1 cellular context compared by ENCODE assay signal in genomic region chr9:87494970-87495471, GRCh38.
TF ChIP-seq lines count a peak whose summit lies in the region.

No MANE protein-coding gene starts in this region.

TF ChIP-seq in K562, 482 proteins besides CTCF, POLR2A, EP300 and RAD21 (continued from another document and continues in another):
- TF ChIP-seq, protein P1, sequence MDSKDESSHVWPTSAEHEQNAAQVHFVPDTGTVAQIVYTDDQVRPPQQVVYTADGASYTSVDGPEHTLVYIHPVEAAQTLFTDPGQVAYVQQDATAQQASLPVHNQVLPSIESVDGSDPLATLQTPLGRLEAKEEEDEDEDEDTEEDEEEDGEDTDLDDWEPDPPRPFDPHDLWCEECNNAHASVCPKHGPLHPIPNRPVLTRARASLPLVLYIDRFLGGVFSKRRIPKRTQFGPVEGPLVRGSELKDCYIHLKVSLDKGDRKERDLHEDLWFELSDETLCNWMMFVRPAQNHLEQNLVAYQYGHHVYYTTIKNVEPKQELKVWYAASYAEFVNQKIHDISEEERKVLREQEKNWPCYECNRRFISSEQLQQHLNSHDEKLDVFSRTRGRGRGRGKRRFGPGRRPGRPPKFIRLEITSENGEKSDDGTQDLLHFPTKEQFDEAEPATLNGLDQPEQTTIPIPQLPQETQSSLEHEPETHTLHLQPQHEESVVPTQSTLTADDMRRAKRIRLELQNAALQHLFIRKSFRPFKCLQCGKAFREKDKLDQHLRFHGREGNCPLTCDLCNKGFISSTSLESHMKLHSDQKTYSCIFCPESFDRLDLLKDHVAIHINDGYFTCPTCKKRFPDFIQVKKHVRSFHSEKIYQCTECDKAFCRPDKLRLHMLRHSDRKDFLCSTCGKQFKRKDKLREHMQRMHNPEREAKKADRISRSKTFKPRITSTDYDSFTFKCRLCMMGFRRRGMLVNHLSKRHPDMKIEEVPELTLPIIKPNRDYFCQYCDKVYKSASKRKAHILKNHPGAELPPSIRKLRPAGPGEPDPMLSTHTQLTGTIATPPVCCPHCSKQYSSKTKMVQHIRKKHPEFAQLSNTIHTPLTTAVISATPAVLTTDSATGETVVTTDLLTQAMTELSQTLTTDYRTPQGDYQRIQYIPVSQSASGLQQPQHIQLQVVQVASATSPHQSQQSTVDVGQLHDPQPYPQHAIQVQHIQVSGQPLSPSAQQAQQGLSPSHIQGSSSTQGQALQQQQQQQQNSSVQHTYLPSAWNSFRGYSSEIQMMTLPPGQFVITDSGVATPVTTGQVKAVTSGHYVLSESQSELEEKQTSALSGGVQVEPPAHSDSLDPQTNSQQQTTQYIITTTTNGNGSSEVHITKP (IDR thresholded peaks at IDR 0.05; ENCODE audit: partially characterized antibody) = no peak
- no peak for TF ChIP-seq E2F1 (CRISPR knock-in tag; IDR thresholded peaks at IDR 0.05)
- no peak for TF ChIP-seq ZSCAN32 (CRISPR knock-in tag; IDR thresholded peaks at IDR 0.05)
- no peak for TF ChIP-seq CHD4 (IDR thresholded peaks at IDR 0.05; ENCODE audit: insufficient read depth, insufficient replicate concordance, low read depth, low read length, poor library complexity, severe bottlenecking)
- TF ChIP-seq, protein P2, sequence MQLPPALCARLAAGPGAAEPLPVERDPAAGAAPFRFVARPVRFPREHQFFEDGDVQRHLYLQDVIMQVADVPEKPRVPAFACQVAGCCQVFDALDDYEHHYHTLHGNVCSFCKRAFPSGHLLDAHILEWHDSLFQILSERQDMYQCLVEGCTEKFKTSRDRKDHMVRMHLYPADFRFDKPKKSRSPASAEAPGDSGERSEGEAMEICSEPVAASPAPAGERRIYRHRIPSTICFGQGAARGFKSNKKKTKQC (CRISPR knock-in tag; IDR thresholded peaks at IDR 0.05) = no peak
- TF ChIP-seq MCM7 (IDR thresholded peaks at IDR 0.05) = no peak
- TF ChIP-seq SUPT5H (IDR thresholded peaks at IDR 0.05) = no peak
- TF ChIP-seq ZNF668 (CRISPR knock-in tag; IDR thresholded peaks at IDR 0.05) = no peak
- no peak for TF ChIP-seq ZNF12 (CRISPR knock-in tag; IDR thresholded peaks at IDR 0.05)
- no peak for TF ChIP-seq ARID3A (IDR thresholded peaks at IDR 0.05; ENCODE audit: borderline replicate concordance, low read depth, low read length)
- no peak for TF ChIP-seq IFI16 (CRISPR knock-in tag; IDR thresholded peaks at IDR 0.05)
- no peak for TF ChIP-seq KLF1 (tag; IDR thresholded peaks at IDR 0.05)
- TF ChIP-seq, protein P3, sequence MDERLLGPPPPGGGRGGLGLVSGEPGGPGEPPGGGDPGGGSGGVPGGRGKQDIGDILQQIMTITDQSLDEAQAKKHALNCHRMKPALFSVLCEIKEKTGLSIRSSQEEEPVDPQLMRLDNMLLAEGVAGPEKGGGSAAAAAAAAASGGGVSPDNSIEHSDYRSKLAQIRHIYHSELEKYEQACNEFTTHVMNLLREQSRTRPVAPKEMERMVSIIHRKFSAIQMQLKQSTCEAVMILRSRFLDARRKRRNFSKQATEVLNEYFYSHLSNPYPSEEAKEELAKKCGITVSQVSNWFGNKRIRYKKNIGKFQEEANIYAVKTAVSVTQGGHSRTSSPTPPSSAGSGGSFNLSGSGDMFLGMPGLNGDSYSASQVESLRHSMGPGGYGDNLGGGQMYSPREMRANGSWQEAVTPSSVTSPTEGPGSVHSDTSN (CRISPR knock-in tag; IDR thresholded peaks at IDR 0.05; ENCODE audit: low read depth) = no peak
- TF ChIP-seq, protein P3 (tag; conservative IDR thresholded peaks at IDR 0.05; ENCODE audit: low read depth) = peak; percentile 61
- peak; percentile 57 for TF ChIP-seq DPF2 (IDR thresholded peaks at IDR 0.05)
- no peak for TF ChIP-seq THAP12 (CRISPR knock-in tag; IDR thresholded peaks at IDR 0.05)
- TF ChIP-seq SMAD1 (IDR thresholded peaks at IDR 0.05; ENCODE audit: low read depth, low read length, partially characterized antibody) = no peak
- TF ChIP-seq, protein P4, sequence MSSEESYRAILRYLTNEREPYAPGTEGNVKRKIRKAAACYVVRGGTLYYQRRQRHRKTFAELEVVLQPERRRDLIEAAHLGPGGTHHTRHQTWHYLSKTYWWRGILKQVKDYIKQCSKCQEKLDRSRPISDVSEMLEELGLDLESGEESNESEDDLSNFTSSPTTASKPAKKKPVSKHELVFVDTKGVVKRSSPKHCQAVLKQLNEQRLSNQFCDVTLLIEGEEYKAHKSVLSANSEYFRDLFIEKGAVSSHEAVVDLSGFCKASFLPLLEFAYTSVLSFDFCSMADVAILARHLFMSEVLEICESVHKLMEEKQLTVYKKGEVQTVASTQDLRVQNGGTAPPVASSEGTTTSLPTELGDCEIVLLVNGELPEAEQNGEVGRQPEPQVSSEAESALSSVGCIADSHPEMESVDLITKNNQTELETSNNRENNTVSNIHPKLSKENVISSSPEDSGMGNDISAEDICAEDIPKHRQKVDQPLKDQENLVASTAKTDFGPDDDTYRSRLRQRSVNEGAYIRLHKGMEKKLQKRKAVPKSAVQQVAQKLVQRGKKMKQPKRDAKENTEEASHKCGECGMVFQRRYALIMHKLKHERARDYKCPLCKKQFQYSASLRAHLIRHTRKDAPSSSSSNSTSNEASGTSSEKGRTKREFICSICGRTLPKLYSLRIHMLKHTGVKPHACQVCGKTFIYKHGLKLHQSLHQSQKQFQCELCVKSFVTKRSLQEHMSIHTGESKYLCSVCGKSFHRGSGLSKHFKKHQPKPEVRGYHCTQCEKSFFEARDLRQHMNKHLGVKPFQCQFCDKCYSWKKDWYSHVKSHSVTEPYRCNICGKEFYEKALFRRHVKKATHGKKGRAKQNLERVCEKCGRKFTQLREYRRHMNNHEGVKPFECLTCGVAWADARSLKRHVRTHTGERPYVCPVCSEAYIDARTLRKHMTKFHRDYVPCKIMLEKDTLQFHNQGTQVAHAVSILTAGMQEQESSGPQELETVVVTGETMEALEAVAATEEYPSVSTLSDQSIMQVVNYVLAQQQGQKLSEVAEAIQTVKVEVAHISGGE (CRISPR knock-in tag; IDR thresholded peaks at IDR 0.05) = no peak
- no peak for TF ChIP-seq RBM15 (IDR thresholded peaks at IDR 0.05; ENCODE audit: insufficient read depth, low read length)
- no peak for TF ChIP-seq ZNF644 (tag; IDR thresholded peaks at IDR 0.05; ENCODE audit: low read depth)
- no peak for TF ChIP-seq TCFL5 (CRISPR knock-in tag; conservative IDR thresholded peaks at IDR 0.05)
- TF ChIP-seq CXXC5 (CRISPR knock-in tag; IDR thresholded peaks at IDR 0.05) = no peak
- TF ChIP-seq BHLHE40 (IDR thresholded peaks at IDR 0.05; ENCODE audit: low read length) = 0 out of 2 replicates have a peak, but pooled peaks have one; percentile 11
- no peak for TF ChIP-seq C11orf30 (IDR thresholded peaks at IDR 0.05; ENCODE audit: low read depth)
- TF ChIP-seq FOXA1 (IDR thresholded peaks at IDR 0.05; ENCODE audit: borderline replicate concordance) = no peak
- TF ChIP-seq ZNF583 (CRISPR knock-in tag; IDR thresholded peaks at IDR 0.05) = no peak
